In genomic region chr3:89654031-89654430, GRCh38 we compare ENCODE assay signal across 29 cellular contexts.
"Had no signal": no experiment of that assay in that cellular context is flagged by ENCODE, and none has a peak within 500 bp of the region (broad histone marks: within the 10 kb centered on the region; RNA-seq: fewer than 3 reads in every experiment).

No MANE protein-coding gene starts in this region.

- DNase-seq: activated B cell treated with CpG ODN at 0.5 μM for 24 hours; activated CD4-positive, alpha-beta memory T cell treated with anti-CD3 and anti-CD28 coated beads for 36 hours; activated CD4-positive, alpha-beta T cell treated with anti-CD3 and anti-CD28 coated beads for 4 hours; activated CD4-positive, alpha-beta T cell treated with anti-CD3 and anti-CD28 coated beads, Interleukin-2, amount 10 ng/mL, durations not matched to agents 24 days and 14 days; activated CD4-positive, alpha-beta T cell treated with anti-CD3 and anti-CD28 coated beads, Interleukin-2, amount 50 U/mL, for 1 hour; activated CD4-positive, alpha-beta T cell treated with anti-CD3 and anti-CD28 coated beads, Interleukin-2, amount 50 U/mL, for 4 hours; activated CD4-positive, CD25-positive, alpha-beta regulatory T cell treated with anti-CD3 and anti-CD28 coated beads, Interleukin-2, amount 50 U/mL, for 72 hours; activated CD8-positive, alpha-beta memory T cell treated with anti-CD3 and anti-CD28 coated beads, Interleukin-2, amount 50 U/mL, for 4 hours; activated CD8-positive, alpha-beta T cell treated with anti-CD3 and anti-CD28 coated beads for 36 hours; activated effector memory CD4-positive, alpha-beta T cell treated with anti-CD3 and anti-CD28 coated beads, Interleukin-2, amount 50 U/mL, for 16 hours; activated gamma-delta T cell treated with Interleukin-2 at 50 U/mL for 16 hours; activated naive CD4-positive, alpha-beta T cell; activated naive CD4-positive, alpha-beta T cell treated with anti-CD3 and anti-CD28 coated beads for 36 hours; activated naive CD4-positive, alpha-beta T cell treated with anti-CD3 and anti-CD28 coated beads, Interleukin-2, amount 50 U/mL, for 16 hours; activated naive CD8-positive, alpha-beta T cell treated with anti-CD3 and anti-CD28 coated beads for 36 hours; activated T-cell treated with anti-CD3 and anti-CD28 coated beads for 4 hours; activated T-cell treated with anti-CD3 and anti-CD28 coated beads, Interleukin-2, amount 50 U/mL, for 1 hour; activated T-cell treated with anti-CD3 and anti-CD28 coated beads, Interleukin-2, amount 50 U/mL, for 4 hours; activated T-cell treated with anti-CD3 and anti-CD28 coated beads, Interleukin-2, amount 50 U/mL, for 72 hours; adrenal gland; amniotic stem cell; aorta; body of pancreas; brain microvascular endothelial cell; central memory CD4-positive, alpha-beta T cell; T-helper 2 cell; T-helper 9 cell had no signal

- H3K4me3 ChIP-seq: adrenal gland, body of pancreas, breast epithelium had no signal

- H3K36me3 ChIP-seq: adrenal gland, brain microvascular endothelial cell, breast epithelium had no signal

- H3K27me3 ChIP-seq: adrenal gland, body of pancreas, brain microvascular endothelial cell, breast epithelium had no signal

- H3K27ac ChIP-seq: adrenal gland, body of pancreas, brain microvascular endothelial cell, breast epithelium, VCaP had no signal

- H3K9me3 ChIP-seq: adrenal gland, body of pancreas, breast epithelium had no signal

- H3K4me1 ChIP-seq: adrenal gland, body of pancreas, breast epithelium had no signal
